ENCODE assay signal across 25 cellular contexts in the genomic region with DNA sequence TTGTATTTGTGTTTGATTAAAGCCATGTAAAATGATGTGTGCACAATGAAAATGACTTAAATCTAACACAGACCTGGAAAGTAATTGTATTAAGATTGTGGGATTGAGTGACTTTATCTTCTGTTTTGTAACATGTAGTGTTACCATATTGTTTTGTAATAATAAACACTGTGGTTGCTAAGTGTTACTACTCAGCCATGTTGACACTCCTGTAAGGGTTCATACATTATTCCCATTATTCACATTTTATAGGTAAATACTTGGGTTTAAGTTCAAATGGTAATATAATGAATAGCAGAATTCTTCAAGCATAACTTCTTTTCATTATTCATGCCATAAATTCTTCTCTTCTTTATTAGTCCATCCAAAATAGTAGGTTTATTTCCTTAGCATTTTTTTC.
"Had no signal": no experiment of that assay in that cellular context is flagged by ENCODE, and none has a peak within 500 bp of the region (broad histone marks: within the 10 kb centered on the region; RNA-seq: fewer than 3 reads in every experiment).

No MANE protein-coding gene starts in this region.

- H3K27ac Mint-ChIP-seq: activated naive CD4-positive, alpha-beta T cell treated with anti-CD3 and anti-CD28 coated beads, Interleukin-2, amount 50 U/mL, for 72 hours; activated T-cell treated with anti-CD3 and anti-CD28 coated beads, Interleukin-2, amount 50 U/mL, for 72 hours; natural killer cell treated with Interleukin-12 subunit alpha and Interleukin-12 subunit beta and Interleukin-15 and Interleukin-18, amount 100 ng/mL, for 72 hours had no signal

- H3K9me3 ChIP-seq: body of pancreas, left lung, lower lobe of right lung, mucosa of descending colon, testis, transverse colon had no signal

- H3K9me3 Mint-ChIP-seq: activated naive CD4-positive, alpha-beta T cell treated with anti-CD3 and anti-CD28 coated beads, Interleukin-2, amount 50 U/mL, for 72 hours; activated T-cell treated with anti-CD3 and anti-CD28 coated beads, Interleukin-2, amount 50 U/mL, for 72 hours; natural killer cell treated with Interleukin-12 subunit alpha and Interleukin-12 subunit beta and Interleukin-15 and Interleukin-18, amount 100 ng/mL, for 72 hours had no signal

- H3K4me3 ChIP-seq: body of pancreas, left lung, lower lobe of right lung, mucosa of descending colon, skin epidermis, testis, transverse colon had no signal

- DNase-seq: activated CD4-positive, alpha-beta T cell treated with anti-CD3 and anti-CD28 coated beads for 4 hours; activated CD4-positive, alpha-beta T cell treated with anti-CD3 and anti-CD28 coated beads, Interleukin-2, amount 50 U/mL, for 4 hours; activated naive CD4-positive, alpha-beta T cell; activated T-cell treated with anti-CD3 and anti-CD28 coated beads for 4 hours; activated T-cell treated with anti-CD3 and anti-CD28 coated beads, Interleukin-2, amount 50 U/mL, for 72 hours; aorta; body of pancreas; cortex of kidney; foreskin melanocyte; left lung; lower lobe of right lung; mucosa of descending colon; retina; stimulated activated CD4-positive, alpha-beta T cell treated with anti-CD3 and anti-CD28 coated beads, Interleukin-12 subunit alpha, Interleukin-12 subunit beta, amount 100 ng/mL, for 4 hours; stimulated activated CD4-positive, alpha-beta T cell treated with anti-CD3 and anti-CD28 coated beads, Interleukin-4, amount 100 ng/mL, for 1 hour; stimulated activated naive CD8-positive, alpha-beta T cell treated with anti-CD3 and anti-CD28 coated beads, Interleukin-15, Interleukin-2, amounts not matched to agents 100 U/mL and 50 U/mL, for 24 hours; testis; transverse colon had no signal

- H3K27ac ChIP-seq: body of pancreas, left lung, lower lobe of right lung, skin epidermis, testis, transverse colon, VCaP had no signal

- H3K36me3 Mint-ChIP-seq: activated naive CD4-positive, alpha-beta T cell treated with anti-CD3 and anti-CD28 coated beads, Interleukin-2, amount 50 U/mL, for 72 hours; natural killer cell treated with Interleukin-12 subunit alpha and Interleukin-12 subunit beta and Interleukin-15 and Interleukin-18, amount 100 ng/mL, for 72 hours had no signal

- FAIRE-seq: islet of Langerhans had no signal

- ATAC-seq: activated naive CD4-positive, alpha-beta T cell treated with anti-CD3 and anti-CD28 coated beads, Interleukin-2, amount 50 U/mL, for 72 hours; activated T-cell treated with anti-CD3 and anti-CD28 coated beads, Interleukin-2, amount 50 U/mL, for 72 hours; body of pancreas; esophagus mucosa; mucosa of descending colon; natural killer cell treated with Interleukin-12 subunit alpha and Interleukin-12 subunit beta and Interleukin-15 and Interleukin-18, amount 100 ng/mL, for 72 hours; sciatic nerve; stimulated activated naive CD8-positive, alpha-beta T cell treated with anti-CD3 and anti-CD28 coated beads, Interleukin-15, Interleukin-2, amounts not matched to agents 100 U/mL and 50 U/mL, for 24 hours had no signal

- H3K4me1 ChIP-seq: body of pancreas, left lung, lower lobe of right lung, testis, transverse colon had no signal

- H3K27me3 ChIP-seq: body of pancreas, left lung, testis, transverse colon had no signal

- H3K4me3 Mint-ChIP-seq: activated T-cell treated with anti-CD3 and anti-CD28 coated beads, Interleukin-2, amount 50 U/mL, for 72 hours; natural killer cell treated with Interleukin-12 subunit alpha and Interleukin-12 subunit beta and Interleukin-15 and Interleukin-18, amount 100 ng/mL, for 72 hours had no signal
